ENCODE assay signal across 13 cellular contexts in genomic region chr7:47285860-47286491, GRCh38.
DNase-seq lines count a peak whose midpoint lies in the region; ATAC-seq and TF ChIP-seq lines count a peak whose summit lies in the region.
"Had no signal": no experiment of that assay in that cellular context is flagged by ENCODE, and none has a peak within 500 bp of the region (broad histone marks: within the 10 kb centered on the region; RNA-seq: fewer than 3 reads in every experiment).

No MANE protein-coding gene starts in this region.

- peaks cover 8% of the 10 kb centered on the region for H4K20me1 ChIP-seq in osteoblast (ENCODE audit: insufficient read depth, low read length)

- H3K4me2 ChIP-seq in osteoblast (ENCODE audit: insufficient read depth, low read length), result no peak overlapping the region

- no peak overlapping the region for H2AFZ ChIP-seq in osteoblast (ENCODE audit: low read length)

- H3K9me3 ChIP-seq in osteoblast (ENCODE audit: low read depth, low read length) (no peaks in the 10 kb centered on the region), thyroid gland (no peaks in the 10 kb centered on the region)

- H3K79me2 ChIP-seq in osteoblast (ENCODE audit: insufficient read depth, low read length), result no peaks in the 10 kb centered on the region

- TF ChIP-seq CTCF in AG09309 (IDR thresholded peaks at IDR 0.05; ENCODE audit: control insufficient read depth, insufficient read depth, low read depth, low read length, missing control alignments), result peak; percentile 52
- TF ChIP-seq CTCF in fibroblast of mammary gland (conservative IDR thresholded peaks at IDR 0.05; ENCODE audit: control insufficient read depth, insufficient read depth, low read depth, low read length), result peak; percentile 21
- TF ChIP-seq CTCF in osteoblast (IDR thresholded peaks at IDR 0.05; ENCODE audit: extremely low read depth, low read depth, low read length), result peak; percentile 42
- no peak for TF ChIP-seq CTCF in thyroid gland (IDR thresholded peaks at IDR 0.05)

- H3K27ac ChIP-seq in osteoblast (ENCODE audit: low read depth, low read length) (peak overlapping the region; percentile 41), thyroid gland (peak overlapping the region in 1 of 3 donors; percentile 18)

- WGBS in thyroid gland, 2 donors, result 81 to 91% methylated on average over 9 of the region's 9 CpGs

- no peak for ATAC-seq in GM18909 (IDR thresholded peaks at IDR 0.05; ENCODE audit: poor library complexity, unreplicated experiment)
- ATAC-seq: stimulated activated naive B cell treated with anti-CD40 and anti-IgM and Interleukin-4, amounts not matched to agents 10 μg/mL and 1 μg/mL and 100 μg/mL, for 72 hours had no signal

- H3K27me3 ChIP-seq in osteoblast (ENCODE audit: insufficient read depth, low read length) (no peaks in the 10 kb centered on the region), thyroid gland (no peaks in the 10 kb centered on the region)

- TF ChIP-seq POLR2A in thyroid gland (IDR thresholded peaks at IDR 0.05), result no peak

- intact Hi-C loops in thyroid gland (cut with DNase I), result no loop called here

- peak; percentile 93 for DNase-seq in AG09309 (ENCODE audit: low read depth)
- peak; percentile 76 for DNase-seq in SK-N-DZ (ENCODE audit: low spot score)
- peak; percentile 82 for DNase-seq in fibroblast of mammary gland (ENCODE audit: low read depth)
- DNase-seq in osteoblast (ENCODE audit: insufficient read length, low spot score, missing footprints), result no peak
- no peak for DNase-seq in thyroid gland
- no peak for DNase-seq in HUDEP-2 (lab: John Stamatoyannopoulos, UW; ENCODE audit: unreplicated experiment in 76 of 76)
- no peak for DNase-seq in OCI-M1 (lab: John Stamatoyannopoulos, UW)
- DNase-seq: activated CD4-positive, alpha-beta T cell treated with anti-CD3 and anti-CD28 coated beads, Interleukin-2, amount 50 U/mL, for 4 hours; naive B cell; NCI-H1417; stimulated activated naive B cell treated with anti-CD40 and anti-IgM and Interleukin-4, amounts not matched to agents 10 μg/mL and 1 μg/mL and 100 μg/mL, for 72 hours; SW 1271 had no signal

- H3K4me3 ChIP-seq in AG09309 (ENCODE audit: control insufficient read depth, low read depth, low read length) (no peak overlapping the region), fibroblast of mammary gland (ENCODE audit: control insufficient read depth, low read depth, low read length) (no peak overlapping the region), osteoblast (ENCODE audit: insufficient read depth, low read length) (no peak overlapping the region), thyroid gland (replicated peaks in 1 of 3) (no peak overlapping the region)

- H3K36me3 ChIP-seq in osteoblast (ENCODE audit: insufficient read depth, low read length), result peaks cover 73% of the 10 kb centered on the region
- peaks cover 39 to 45% of the 10 kb centered on the region in 2 donors for H3K36me3 ChIP-seq in thyroid gland

- H3K4me1 ChIP-seq in osteoblast (ENCODE audit: insufficient read depth, low read length), result peaks cover 13% of the 10 kb centered on the region
- no peaks in the 10 kb centered on the region for H3K4me1 ChIP-seq in thyroid gland

Comparison
In these comparisons a context has a peak if more than half of its experiments do, and no peak if none do; other contexts are left out.
1. DNase-seq: peak in AG09309 (single experiment), SK-N-DZ (single experiment) and fibroblast of mammary gland (single experiment); none in osteoblast (single experiment), thyroid gland (0 of 2), HUDEP-2 (0 of 76) and OCI-M1 (single experiment).
2. CTCF ChIP-seq: peak in AG09309 (single experiment), fibroblast of mammary gland (single experiment) and osteoblast (single experiment); none in thyroid gland (0 of 6).